Comparison of ENCODE assay signal across 1 cellular context in genomic region chr17:8288336-8289102, GRCh38.
TF ChIP-seq lines count a peak whose summit lies in the region.

RANGRF (plus strand) TSS chr17:8288670; CDS start chr17:8288789, 119 bp downstream.

TF ChIP-seq in IMR-90, 13 proteins besides CTCF, POLR2A, EP300 and RAD21 (continued from another document):
- no peak for TF ChIP-seq ELK1 (IDR thresholded peaks at IDR 0.05; ENCODE audit: borderline replicate concordance, low read depth, low read length)
- no peak for TF ChIP-seq CHD1 (IDR thresholded peaks at IDR 0.05; ENCODE audit: low read depth, low read length)
- TF ChIP-seq RCOR1 (IDR thresholded peaks at IDR 0.05; ENCODE audit: insufficient replicate concordance, low read length) = no peak
